In genomic region chr9:104608336-104608735, GRCh38 we compare ENCODE assay signal across 15 cellular contexts. TPM values are rescaled to one million over a fixed set of nuclear protein-coding genes. Genes with fewer than 3 reads are reported as not detected.
DNase-seq lines count a peak whose midpoint lies in the region; ATAC-seq and TF ChIP-seq lines count a peak whose summit lies in the region.
"Had no signal": no experiment of that assay in that cellular context is flagged by ENCODE, and none has a peak within 500 bp of the region (broad histone marks: within the 10 kb centered on the region; RNA-seq: fewer than 3 reads in every experiment).

No MANE protein-coding gene starts in this region.

- H4K20me1 ChIP-seq in DND-41 (ENCODE audit: insufficient read depth, low read length): no peaks in the 10 kb centered on the region

- POLR2A ChIA-PET in RWPE1 (lab: Yijun Ruan, JAX; ENCODE audit: low non-redundant PET): no interaction called here

- H2AFZ ChIP-seq in DND-41 (ENCODE audit: low read depth, low read length): no peak overlapping the region

- no peaks in the 10 kb centered on the region for H3K79me2 ChIP-seq in DND-41 (ENCODE audit: insufficient read depth, low read length)

- H3K36me3 ChIP-seq in DND-41 (ENCODE audit: insufficient read depth, low read length) (no peaks in the 10 kb centered on the region), ascending aorta (no peaks in the 10 kb centered on the region)

- peak; percentile 26 for TF ChIP-seq CTCF in DND-41 (IDR thresholded peaks at IDR 0.05; ENCODE audit: borderline replicate concordance, extremely low read depth, low read length, poor library complexity, severe bottlenecking)
- TF ChIP-seq CTCF in RWPE1 (conservative IDR thresholded peaks at IDR 0.05; ENCODE audit: low read depth): peak; percentile 49
- no peak for TF ChIP-seq CTCF in ascending aorta (IDR thresholded peaks at IDR 0.05)

- DNase-seq in DND-41: no peak
- DNase-seq in HT-29 (ENCODE audit: low spot score): peak; percentile 23
- no peak for DNase-seq in RWPE1 (ENCODE audit: low spot score)
- peak; percentile 21 for DNase-seq in kidney glomerular epithelial cell (lab: John Stamatoyannopoulos, UW)
- no peak for DNase-seq in ascending aorta (ENCODE audit: low spot score in 2 of 2)
- DNase-seq in SKM-1 treated with dmso at 0.1 percent for 144 hours (lab: John Stamatoyannopoulos, UW; ENCODE audit: unreplicated experiment): no peak
- no peak for DNase-seq in globus pallidus (ENCODE audit: low spot score)
- DNase-seq in stimulated activated CD4-positive, alpha-beta T cell treated with anti-CD3 and anti-CD28 coated beads, Interleukin-1b, Interleukin-23, amount 100 ng/mL, for 48 hours: no peak
- DNase-seq: activated CD4-positive, alpha-beta T cell treated with anti-CD3 and anti-CD28 coated beads, Interleukin-2, amount 50 U/mL, for 4 hours; activated gamma-delta T cell; testis had no signal

- H3K9me3 ChIP-seq in DND-41 (ENCODE audit: insufficient read depth, low read length, severe bottlenecking): no peaks in the 10 kb centered on the region
- H3K9me3 ChIP-seq in ascending aorta: no peaks in the 10 kb centered on the region
- H3K9me3 ChIP-seq: testis had no signal

- ATAC-seq in DND-41 (ENCODE audit: insufficient read depth, low read depth): no peak
- ATAC-seq: esophagus mucosa, K562 had no signal

- H3K9ac ChIP-seq in DND-41 (ENCODE audit: low read depth, low read length): no peak overlapping the region

- H3K4me3 ChIP-seq in DND-41 (ENCODE audit: low read depth in 1 of 2, low read length in 2 of 2) (no peak overlapping the region), ascending aorta (no peak overlapping the region)
- H3K4me3 ChIP-seq: K562, testis had no signal

- intact Hi-C loops in ascending aorta (cut with DNase I): no loop called here

- CTCF ChIA-PET in RWPE1 (lab: Yijun Ruan, JAX): no interaction called here

- H3K4me1 ChIP-seq in DND-41 (ENCODE audit: insufficient read depth, low read length): no peaks in the 10 kb centered on the region
- no peaks in the 10 kb centered on the region for H3K4me1 ChIP-seq in ascending aorta
- H3K4me1 ChIP-seq: testis had no signal

- no peak overlapping the region for H3K4me2 ChIP-seq in DND-41 (ENCODE audit: insufficient read depth, low read length)

- H3K27ac ChIP-seq in DND-41 (ENCODE audit: low read length) (no peak overlapping the region), RWPE1 (no peak overlapping the region), ascending aorta (no peak overlapping the region)
- H3K27ac ChIP-seq: testis had no signal

- no peaks in the 10 kb centered on the region for H3K27me3 ChIP-seq in DND-41 (ENCODE audit: insufficient read depth, low read length, poor library complexity)
- H3K27me3 ChIP-seq in ascending aorta: no peaks in the 10 kb centered on the region
- H3K27me3 ChIP-seq: testis had no signal

RNA-seq across cellular contexts. Expression of gene OR13C2, which starts 2.9 kb away (rescaled TPM):
- total RNA-seq in HT-29 (2014; rRNA removed; shearing (Covaris generic)): not detected in 2 replicates
- total RNA-seq in ascending aorta: not detected
- total RNA-seq: esophagus mucosa, K562, mucosa of gallbladder, NCI-H460 had no signal

RNA-seq across cellular contexts. Expression of gene OR13C5, which starts 9.1 kb away (rescaled TPM):
- total RNA-seq in HT-29 (2014; rRNA removed; shearing (Covaris generic)): not detected in 2 replicates
- not detected for total RNA-seq in ascending aorta
- total RNA-seq: esophagus mucosa, K562, mucosa of gallbladder, NCI-H460, testis had no signal

RNA-seq across cellular contexts. Expression of gene OR13C9, which starts 9.7 kb away (rescaled TPM):
- total RNA-seq in HT-29 (2014; rRNA removed; shearing (Covaris generic)): not detected in 2 replicates
- total RNA-seq in ascending aorta: not detected
- total RNA-seq: esophagus mucosa, K562, mucosa of gallbladder, NCI-H460, testis had no signal

RNA-seq across cellular contexts. Expression of gene OR13C8, which starts 39.4 kb away (rescaled TPM):
- not detected in 2 replicates for total RNA-seq in HT-29 (2014; rRNA removed; shearing (Covaris generic))
- not detected for total RNA-seq in ascending aorta
- total RNA-seq: esophagus mucosa, K562, mucosa of gallbladder, NCI-H460, testis had no signal

Comparison
In these comparisons a context has a peak if more than half of its experiments do, and no peak if none do; other contexts are left out.
1. DNase-seq: peak in HT-29 (single experiment) and kidney glomerular epithelial cell (single experiment); none in DND-41 (single experiment), RWPE1 (single experiment), ascending aorta (0 of 2), SKM-1 treated with dmso at 0.1 percent for 144 hours (single experiment), globus pallidus (single experiment) and stimulated activated CD4-positive, alpha-beta T cell treated with anti-CD3 and anti-CD28 coated beads, Interleukin-1b, Interleukin-23, amount 100 ng/mL, for 48 hours (single experiment).
2. CTCF ChIP-seq: peak in DND-41 (single experiment) and RWPE1 (single experiment); none in ascending aorta (0 of 3).